Comparison of ENCODE assay signal across 1 cellular context in the genomic region with DNA sequence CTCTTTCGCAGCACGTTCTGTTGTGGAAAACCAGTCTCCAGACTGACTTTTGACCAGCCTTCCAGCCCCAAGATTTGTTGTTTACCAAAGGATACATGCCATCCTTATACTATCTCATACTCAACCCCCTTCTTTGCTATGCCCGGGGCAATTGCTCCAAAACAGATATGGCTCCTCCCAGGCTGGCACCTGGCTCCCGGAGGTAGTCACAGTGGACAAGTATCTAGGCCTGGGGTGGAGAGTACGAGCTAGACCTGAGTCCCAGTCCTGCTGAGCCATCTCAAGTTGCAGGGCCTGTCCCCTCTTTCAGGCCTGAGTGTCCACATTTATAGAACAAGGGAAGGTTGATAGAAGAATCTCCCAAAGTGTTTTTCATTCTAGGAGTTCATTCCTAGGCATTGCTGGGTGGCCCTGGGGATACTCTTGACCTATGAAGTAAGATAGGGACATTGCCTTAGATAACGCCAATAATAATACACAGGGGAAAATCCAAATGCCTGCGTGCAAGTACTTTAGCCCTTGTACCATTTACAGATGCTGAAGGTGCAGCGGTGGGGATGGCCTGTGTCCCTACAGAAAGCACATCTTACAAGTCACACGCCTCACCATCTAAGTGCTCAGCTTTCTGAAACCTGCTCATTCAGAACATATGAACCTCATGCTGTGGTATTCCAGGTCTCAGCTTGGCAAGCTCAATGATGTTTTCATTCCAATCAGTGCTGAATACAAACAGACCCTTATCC.
TF ChIP-seq lines count a peak whose summit lies in the region.

No MANE protein-coding gene starts in this region.

TF ChIP-seq in GM23338, 12 proteins besides CTCF, POLR2A, EP300 and RAD21 (continued from another document):
- TF ChIP-seq, protein P1, sequence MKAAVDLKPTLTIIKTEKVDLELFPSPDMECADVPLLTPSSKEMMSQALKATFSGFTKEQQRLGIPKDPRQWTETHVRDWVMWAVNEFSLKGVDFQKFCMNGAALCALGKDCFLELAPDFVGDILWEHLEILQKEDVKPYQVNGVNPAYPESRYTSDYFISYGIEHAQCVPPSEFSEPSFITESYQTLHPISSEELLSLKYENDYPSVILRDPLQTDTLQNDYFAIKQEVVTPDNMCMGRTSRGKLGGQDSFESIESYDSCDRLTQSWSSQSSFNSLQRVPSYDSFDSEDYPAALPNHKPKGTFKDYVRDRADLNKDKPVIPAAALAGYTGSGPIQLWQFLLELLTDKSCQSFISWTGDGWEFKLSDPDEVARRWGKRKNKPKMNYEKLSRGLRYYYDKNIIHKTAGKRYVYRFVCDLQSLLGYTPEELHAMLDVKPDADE (IDR thresholded peaks at IDR 0.05), result no peak
- TF ChIP-seq EZH2 (IDR thresholded peaks at IDR 0.05; ENCODE audit: low read depth, unreplicated experiment), result no peak
- no peak for TF ChIP-seq ZNF331 (CRISPR knock-in tag; IDR thresholded peaks at IDR 0.05; ENCODE audit: low read depth)
- no peak for TF ChIP-seq JUNB (IDR thresholded peaks at IDR 0.05; ENCODE audit: unreplicated experiment)
- no peak for TF ChIP-seq ZNF114 (CRISPR knock-in tag; IDR thresholded peaks at IDR 0.05)
- TF ChIP-seq, protein P2, sequence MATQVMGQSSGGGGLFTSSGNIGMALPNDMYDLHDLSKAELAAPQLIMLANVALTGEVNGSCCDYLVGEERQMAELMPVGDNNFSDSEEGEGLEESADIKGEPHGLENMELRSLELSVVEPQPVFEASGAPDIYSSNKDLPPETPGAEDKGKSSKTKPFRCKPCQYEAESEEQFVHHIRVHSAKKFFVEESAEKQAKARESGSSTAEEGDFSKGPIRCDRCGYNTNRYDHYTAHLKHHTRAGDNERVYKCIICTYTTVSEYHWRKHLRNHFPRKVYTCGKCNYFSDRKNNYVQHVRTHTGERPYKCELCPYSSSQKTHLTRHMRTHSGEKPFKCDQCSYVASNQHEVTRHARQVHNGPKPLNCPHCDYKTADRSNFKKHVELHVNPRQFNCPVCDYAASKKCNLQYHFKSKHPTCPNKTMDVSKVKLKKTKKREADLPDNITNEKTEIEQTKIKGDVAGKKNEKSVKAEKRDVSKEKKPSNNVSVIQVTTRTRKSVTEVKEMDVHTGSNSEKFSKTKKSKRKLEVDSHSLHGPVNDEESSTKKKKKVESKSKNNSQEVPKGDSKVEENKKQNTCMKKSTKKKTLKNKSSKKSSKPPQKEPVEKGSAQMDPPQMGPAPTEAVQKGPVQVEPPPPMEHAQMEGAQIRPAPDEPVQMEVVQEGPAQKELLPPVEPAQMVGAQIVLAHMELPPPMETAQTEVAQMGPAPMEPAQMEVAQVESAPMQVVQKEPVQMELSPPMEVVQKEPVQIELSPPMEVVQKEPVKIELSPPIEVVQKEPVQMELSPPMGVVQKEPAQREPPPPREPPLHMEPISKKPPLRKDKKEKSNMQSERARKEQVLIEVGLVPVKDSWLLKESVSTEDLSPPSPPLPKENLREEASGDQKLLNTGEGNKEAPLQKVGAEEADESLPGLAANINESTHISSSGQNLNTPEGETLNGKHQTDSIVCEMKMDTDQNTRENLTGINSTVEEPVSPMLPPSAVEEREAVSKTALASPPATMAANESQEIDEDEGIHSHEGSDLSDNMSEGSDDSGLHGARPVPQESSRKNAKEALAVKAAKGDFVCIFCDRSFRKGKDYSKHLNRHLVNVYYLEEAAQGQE (IDR thresholded peaks at IDR 0.05; ENCODE audit: unreplicated experiment), result no peak
- no peak for TF ChIP-seq POLR2AphosphoS5 (IDR thresholded peaks at IDR 0.05; ENCODE audit: low read depth)
